ENCODE assay signal across 8 cellular contexts in the genomic region with DNA sequence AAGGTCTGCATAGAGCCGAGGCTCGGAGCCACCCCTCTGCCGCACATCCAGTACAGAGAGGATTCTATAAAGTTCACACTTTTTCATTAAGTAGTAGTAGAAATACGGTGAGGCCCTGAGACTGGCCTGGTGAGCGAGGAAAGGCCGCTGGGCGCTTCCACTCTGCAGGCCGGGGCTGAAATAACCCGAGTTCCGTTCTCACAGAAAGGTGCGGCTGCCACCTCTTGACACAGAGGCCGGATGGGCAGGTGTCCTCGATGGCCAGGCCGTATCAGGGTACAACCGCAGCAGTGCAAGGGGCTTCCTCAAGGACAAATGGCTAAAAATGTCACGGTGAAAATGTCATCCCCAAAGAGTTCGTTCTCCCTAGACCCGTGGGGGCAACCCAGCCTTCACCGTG. TPM values are rescaled to one million over a fixed set of nuclear protein-coding genes. Genes with fewer than 3 reads are reported as not detected.
DNase-seq lines count a peak whose midpoint lies in the region; ATAC-seq lines count a peak whose summit lies in the region.

No MANE protein-coding gene starts in this region.

- no peak overlapping the region for H3K27ac Mint-ChIP-seq in activated CD8-positive, alpha-beta memory T cell treated with anti-CD3 and anti-CD28 coated beads, Interleukin-2, amount 10 ng/mL, durations not matched to agents 7 days and 5 days
- no peak overlapping the region for H3K27ac Mint-ChIP-seq in activated CD8-positive, alpha-beta T cell treated with anti-CD3 and anti-CD28 coated beads, Interleukin-2, amount 10 ng/mL, durations not matched to agents 7 days and 5 days

- peak overlapping the region; percentile 24 for H3K4me3 Mint-ChIP-seq in activated CD8-positive, alpha-beta memory T cell treated with anti-CD3 and anti-CD28 coated beads, Interleukin-2, amount 10 ng/mL, durations not matched to agents 7 days and 5 days
- H3K4me3 Mint-ChIP-seq in activated CD8-positive, alpha-beta T cell treated with anti-CD3 and anti-CD28 coated beads, Interleukin-2, amount 10 ng/mL, durations not matched to agents 7 days and 5 days: peak overlapping the region; percentile 61

- H3K4me1 Mint-ChIP-seq in activated CD8-positive, alpha-beta memory T cell treated with anti-CD3 and anti-CD28 coated beads, Interleukin-2, amount 10 ng/mL, durations not matched to agents 7 days and 5 days: peaks cover 23% of the 10 kb centered on the region
- peaks cover 23% of the 10 kb centered on the region for H3K4me1 Mint-ChIP-seq in activated CD8-positive, alpha-beta T cell treated with anti-CD3 and anti-CD28 coated beads, Interleukin-2, amount 10 ng/mL, durations not matched to agents 7 days and 5 days (ENCODE audit: low read depth)

- H3K27me3 Mint-ChIP-seq in activated CD8-positive, alpha-beta memory T cell treated with anti-CD3 and anti-CD28 coated beads, Interleukin-2, amount 10 ng/mL, durations not matched to agents 7 days and 5 days: no peaks in the 10 kb centered on the region
- H3K27me3 Mint-ChIP-seq in activated CD8-positive, alpha-beta T cell treated with anti-CD3 and anti-CD28 coated beads, Interleukin-2, amount 10 ng/mL, durations not matched to agents 7 days and 5 days (ENCODE audit: low read depth): no peaks in the 10 kb centered on the region

- H3K27me3 ChIP-seq in layer of hippocampus (ENCODE audit: control insufficient read depth, insufficient read depth, low read length): no peaks in the 10 kb centered on the region

- no peak for ATAC-seq in activated CD8-positive, alpha-beta memory T cell treated with anti-CD3 and anti-CD28 coated beads, Interleukin-2, amount 10 ng/mL, durations not matched to agents 7 days and 5 days
- ATAC-seq in activated CD8-positive, alpha-beta T cell treated with anti-CD3 and anti-CD28 coated beads, Interleukin-2, amount 10 ng/mL, durations not matched to agents 7 days and 5 days: no peak
- no peak for ATAC-seq in GM18907 (IDR thresholded peaks at IDR 0.05; ENCODE audit: unreplicated experiment)

- H3K9me3 Mint-ChIP-seq in activated CD8-positive, alpha-beta memory T cell treated with anti-CD3 and anti-CD28 coated beads, Interleukin-2, amount 10 ng/mL, durations not matched to agents 7 days and 5 days (ENCODE audit: low read depth): no peaks in the 10 kb centered on the region
- no peaks in the 10 kb centered on the region for H3K9me3 Mint-ChIP-seq in activated CD8-positive, alpha-beta T cell treated with anti-CD3 and anti-CD28 coated beads, Interleukin-2, amount 10 ng/mL, durations not matched to agents 7 days and 5 days (ENCODE audit: insufficient read depth)

- POLR2A ChIA-PET in activated CD8-positive, alpha-beta T cell treated with anti-CD3 and anti-CD28 coated beads, Interleukin-2, amount 10 ng/mL, durations not matched to agents 7 days and 5 days (lab: Charles Lee): no interaction called here

- H3K27ac ChIP-seq in layer of hippocampus (ENCODE audit: low read depth, low read length): peak overlapping the region; percentile 71
- H3K27ac ChIP-seq in temporal lobe (ENCODE audit: low read depth, low read length): peak overlapping the region; percentile 83

- CTCF ChIA-PET in activated CD8-positive, alpha-beta memory T cell treated with anti-CD3 and anti-CD28 coated beads, Interleukin-2, amount 10 ng/mL, durations not matched to agents 7 days and 5 days (lab: Charles Lee): interaction anchor here (0.9 kb wide), 1 partner anchor 15 kb away, joined by 3 read pairs; the partner anchor contains the start of gene MAFG
- CTCF ChIA-PET in activated CD8-positive, alpha-beta T cell treated with anti-CD3 and anti-CD28 coated beads, Interleukin-2, amount 10 ng/mL, durations not matched to agents 7 days and 5 days (lab: Charles Lee): no interaction called here

- H3K36me3 Mint-ChIP-seq in activated CD8-positive, alpha-beta memory T cell treated with anti-CD3 and anti-CD28 coated beads, Interleukin-2, amount 10 ng/mL, durations not matched to agents 7 days and 5 days: peaks cover 32% of the 10 kb centered on the region
- peaks cover 49% of the 10 kb centered on the region for H3K36me3 Mint-ChIP-seq in activated CD8-positive, alpha-beta T cell treated with anti-CD3 and anti-CD28 coated beads, Interleukin-2, amount 10 ng/mL, durations not matched to agents 7 days and 5 days (ENCODE audit: low read depth)

- DNase-seq in activated CD8-positive, alpha-beta memory T cell treated with anti-CD3 and anti-CD28 coated beads, Interleukin-2, amount 10 ng/mL, durations not matched to agents 7 days and 5 days: no peak
- no peak for DNase-seq in activated CD8-positive, alpha-beta memory T cell treated with anti-CD3 and anti-CD28 coated beads, Interleukin-2, amount 50 U/mL, for 4 hours
- DNase-seq in activated CD8-positive, alpha-beta T cell treated with anti-CD3 and anti-CD28 coated beads, Interleukin-2, amount 10 ng/mL, durations not matched to agents 7 days and 5 days: no peak
- DNase-seq in COR-L47 (lab: John Stamatoyannopoulos, UW) (no peak), activated gamma-delta T cell (lab: John Stamatoyannopoulos, UW) (no peak)

RNA-seq across cellular contexts. Expression of gene PCYT2, which starts 0.8 kb away (rescaled TPM):
- total RNA-seq in activated CD8-positive, alpha-beta memory T cell treated with anti-CD3 and anti-CD28 coated beads, Interleukin-2, amount 10 ng/mL, durations not matched to agents 7 days and 5 days: 10 to 100 TPM; 48.5 TPM
- total RNA-seq in activated CD8-positive, alpha-beta T cell treated with anti-CD3 and anti-CD28 coated beads, Interleukin-2, amount 10 ng/mL, durations not matched to agents 7 days and 5 days: 10 to 100 TPM; 48.6 to 50.4 TPM
- 24.6 TPM for total RNA-seq in temporal lobe

RNA-seq across cellular contexts. Expression of gene SIRT7, which starts 6.0 kb away (rescaled TPM):
- total RNA-seq in activated CD8-positive, alpha-beta memory T cell treated with anti-CD3 and anti-CD28 coated beads, Interleukin-2, amount 10 ng/mL, durations not matched to agents 7 days and 5 days: 10 to 100 TPM; 55.1 to 61.0 TPM
- 10 to 100 TPM; 55.0 to 63.4 TPM for total RNA-seq in activated CD8-positive, alpha-beta T cell treated with anti-CD3 and anti-CD28 coated beads, Interleukin-2, amount 10 ng/mL, durations not matched to agents 7 days and 5 days
- total RNA-seq in temporal lobe: 8.6 TPM

RNA-seq across cellular contexts. Expression of gene NPB, which starts 9.9 kb away (rescaled TPM):
- total RNA-seq in activated CD8-positive, alpha-beta memory T cell treated with anti-CD3 and anti-CD28 coated beads, Interleukin-2, amount 10 ng/mL, durations not matched to agents 7 days and 5 days: under 1 TPM in 1 of 2 experiments, not detected in 1; 0.23 TPM
- total RNA-seq in activated CD8-positive, alpha-beta T cell treated with anti-CD3 and anti-CD28 coated beads, Interleukin-2, amount 10 ng/mL, durations not matched to agents 7 days and 5 days: under 1 TPM; 0.18 to 0.55 TPM
- 1.5 TPM for total RNA-seq in temporal lobe

RNA-seq across cellular contexts. Expression of gene MAFG, which starts 15.6 kb away (rescaled TPM):
- total RNA-seq in activated CD8-positive, alpha-beta memory T cell treated with anti-CD3 and anti-CD28 coated beads, Interleukin-2, amount 10 ng/mL, durations not matched to agents 7 days and 5 days: 10 to 100 TPM; 20.2 to 23.8 TPM
- total RNA-seq in activated CD8-positive, alpha-beta T cell treated with anti-CD3 and anti-CD28 coated beads, Interleukin-2, amount 10 ng/mL, durations not matched to agents 7 days and 5 days: 10 to 100 TPM; 14.0 to 16.5 TPM
- total RNA-seq in temporal lobe: 11.3 TPM

RNA-seq across cellular contexts. Expression of gene ANAPC11, which starts 20.4 kb away (rescaled TPM):
- 100 to 1,000 TPM; 138 to 155 TPM for total RNA-seq in activated CD8-positive, alpha-beta memory T cell treated with anti-CD3 and anti-CD28 coated beads, Interleukin-2, amount 10 ng/mL, durations not matched to agents 7 days and 5 days
- total RNA-seq in activated CD8-positive, alpha-beta T cell treated with anti-CD3 and anti-CD28 coated beads, Interleukin-2, amount 10 ng/mL, durations not matched to agents 7 days and 5 days: 100 to 1,000 TPM; 122 TPM
- 44.0 TPM for total RNA-seq in temporal lobe
